ENCODE assay signal across 18 cellular contexts in genomic region chr2:238013806-238014205, GRCh38. TPM values are rescaled to one million over a fixed set of nuclear protein-coding genes. Genes with fewer than 3 reads are reported as not detected.
DNase-seq lines count a peak whose midpoint lies in the region; ATAC-seq and TF ChIP-seq lines count a peak whose summit lies in the region.
"Had no signal": no experiment of that assay in that cellular context is flagged by ENCODE, and none has a peak within 500 bp of the region (broad histone marks: within the 10 kb centered on the region; RNA-seq: fewer than 3 reads in every experiment).

No MANE protein-coding gene starts in this region.

- H3K27ac ChIP-seq in breast epithelium: no peak overlapping the region
- no peak overlapping the region for H3K27ac ChIP-seq in spleen
- H3K27ac ChIP-seq: BLaER1 had no signal

- peaks cover 35% of the 10 kb centered on the region for H3K36me3 Mint-ChIP-seq in MCF 10A (ENCODE audit: insufficient read depth, unreplicated experiment)
- H3K36me3 Mint-ChIP-seq in T-helper 17 cell (ENCODE audit: low read depth): peaks cover 20% of the 10 kb centered on the region
- H3K36me3 Mint-ChIP-seq in activated T-helper 2 cell treated with anti-CD3 and anti-CD28 coated beads, Interferon-gamma antibody, Interleukin-2, Interleukin-4, amounts not matched to agents 10 μg/mL and 5 μg/mL and 100 μg/mL, durations not matched to agents 14 hours and 24 hours and 36 hours (ENCODE audit: low read depth): peaks cover 69% of the 10 kb centered on the region
- H3K36me3 Mint-ChIP-seq in stimulated activated effector memory CD8-positive, alpha-beta T cell treated with anti-CD3 and anti-CD28 coated beads, Interleukin-12 subunit alpha, Interleukin-12 subunit beta, amount 100 ng/mL, for 72 hours: peaks cover 54% of the 10 kb centered on the region

- H3K9me3 ChIP-seq in breast epithelium: no peaks in the 10 kb centered on the region
- H3K9me3 ChIP-seq in T-helper 17 cell (ENCODE audit: control insufficient read depth, low read length, poor library complexity, severe bottlenecking): no peaks in the 10 kb centered on the region
- no peaks in the 10 kb centered on the region for H3K9me3 ChIP-seq in spleen
- H3K9me3 ChIP-seq: BLaER1 had no signal

- H3K4me3 Mint-ChIP-seq in MCF 10A (ENCODE audit: unreplicated experiment): no peak overlapping the region
- no peak overlapping the region for H3K4me3 Mint-ChIP-seq in T-helper 17 cell
- H3K4me3 Mint-ChIP-seq in activated T-helper 2 cell treated with anti-CD3 and anti-CD28 coated beads, Interferon-gamma antibody, Interleukin-2, Interleukin-4, amounts not matched to agents 10 μg/mL and 5 μg/mL and 100 μg/mL, durations not matched to agents 14 hours and 24 hours and 36 hours (ENCODE audit: low read depth): no peak overlapping the region
- no peak overlapping the region for H3K4me3 Mint-ChIP-seq in stimulated activated effector memory CD8-positive, alpha-beta T cell treated with anti-CD3 and anti-CD28 coated beads, Interleukin-12 subunit alpha, Interleukin-12 subunit beta, amount 100 ng/mL, for 72 hours
- H3K4me3 Mint-ChIP-seq: CD14-positive monocyte; CD4-positive, alpha-beta memory T cell had no signal

- H3K27ac Mint-ChIP-seq in MCF 10A (ENCODE audit: low read depth, unreplicated experiment): peak overlapping the region; percentile 43
- H3K27ac Mint-ChIP-seq in T-helper 17 cell: peak overlapping the region; percentile 43
- peak overlapping the region; percentile 30 for H3K27ac Mint-ChIP-seq in activated T-helper 2 cell treated with anti-CD3 and anti-CD28 coated beads, Interferon-gamma antibody, Interleukin-2, Interleukin-4, amounts not matched to agents 10 μg/mL and 5 μg/mL and 100 μg/mL, durations not matched to agents 14 hours and 24 hours and 36 hours
- H3K27ac Mint-ChIP-seq in stimulated activated effector memory CD8-positive, alpha-beta T cell treated with anti-CD3 and anti-CD28 coated beads, Interleukin-12 subunit alpha, Interleukin-12 subunit beta, amount 100 ng/mL, for 72 hours: peak overlapping the region; percentile 23
- H3K27ac Mint-ChIP-seq: CD14-positive monocyte had no signal

- H3K27me3 ChIP-seq in breast epithelium (no peaks in the 10 kb centered on the region), spleen (replicated peaks in 1 of 7) (no peaks in the 10 kb centered on the region)
- H3K27me3 ChIP-seq: BLaER1 had no signal

- no peaks in the 10 kb centered on the region for H3K27me3 Mint-ChIP-seq in MCF 10A (ENCODE audit: insufficient read depth, unreplicated experiment)
- H3K27me3 Mint-ChIP-seq in T-helper 17 cell: no peaks in the 10 kb centered on the region
- no peaks in the 10 kb centered on the region for H3K27me3 Mint-ChIP-seq in activated T-helper 2 cell treated with anti-CD3 and anti-CD28 coated beads, Interferon-gamma antibody, Interleukin-2, Interleukin-4, amounts not matched to agents 10 μg/mL and 5 μg/mL and 100 μg/mL, durations not matched to agents 14 hours and 24 hours and 36 hours (ENCODE audit: low read depth)
- H3K27me3 Mint-ChIP-seq: CD4-positive, alpha-beta memory T cell had no signal

- POLR2A ChIA-PET in MCF 10A (lab: Yijun Ruan, JAX): no interaction called here
- POLR2A ChIA-PET in HEK293T (lab: Yijun Ruan, JAX): no interaction called here

- TF ChIP-seq POLR2A in breast epithelium (IDR thresholded peaks at IDR 0.05) (no peak), spleen (IDR thresholded peaks at IDR 0.05) (no peak)

- WGBS in spleen, 5 donors: 94 to 98% (median 96%) methylated on average over 7 of the region's 7 CpGs

- ATAC-seq in T-helper 17 cell: no peak
- no peak for ATAC-seq in stimulated activated effector memory CD8-positive, alpha-beta T cell treated with anti-CD3 and anti-CD28 coated beads, Interleukin-12 subunit alpha, Interleukin-12 subunit beta, amount 100 ng/mL, for 72 hours
- ATAC-seq: HCT116 had no signal

- no peaks in the 10 kb centered on the region for H3K4me1 ChIP-seq in breast epithelium
- H3K4me1 ChIP-seq in spleen: peaks cover 0 to 19% (median 0%) of the 10 kb centered on the region in 6 donors

- H3K4me1 Mint-ChIP-seq in MCF 10A (ENCODE audit: insufficient read depth, unreplicated experiment) (peaks cover 6% of the 10 kb centered on the region), T-helper 17 cell (peaks cover 25% of the 10 kb centered on the region)
- H3K4me1 Mint-ChIP-seq in activated T-helper 2 cell treated with anti-CD3 and anti-CD28 coated beads, Interferon-gamma antibody, Interleukin-2, Interleukin-4, amounts not matched to agents 10 μg/mL and 5 μg/mL and 100 μg/mL, durations not matched to agents 14 hours and 24 hours and 36 hours (ENCODE audit: low read depth): peaks cover 47% of the 10 kb centered on the region
- H3K4me1 Mint-ChIP-seq in stimulated activated effector memory CD8-positive, alpha-beta T cell treated with anti-CD3 and anti-CD28 coated beads, Interleukin-12 subunit alpha, Interleukin-12 subunit beta, amount 100 ng/mL, for 72 hours: peaks cover 35% of the 10 kb centered on the region

- no TSS peak for BruUV-seq in MCF 10A (replicated peaks; lab: Mats Ljungman, UMichigan)

- H3K36me3 ChIP-seq in breast epithelium (no peaks in the 10 kb centered on the region), spleen (peaks cover 0 to 74% (median 6%) of the 10 kb centered on the region in 6 donors)

- DNase-seq in MCF 10A (ENCODE audit: unreplicated experiment) (no peak), breast epithelium (ENCODE audit: low spot score in 2 of 2) (no peak), T-helper 17 cell (no peak), HEK293T (ENCODE audit: extremely low spot score) (no peak), spleen (no peak)
- no peak for DNase-seq in activated T-helper 2 cell treated with anti-CD3 and anti-CD28 coated beads, Interferon-gamma antibody, Interleukin-2, Interleukin-4, amounts not matched to agents 10 μg/mL and 5 μg/mL and 100 μg/mL, durations not matched to agents 14 hours and 24 hours and 36 hours (ENCODE audit: low spot score)
- DNase-seq in stimulated activated effector memory CD8-positive, alpha-beta T cell treated with anti-CD3 and anti-CD28 coated beads, Interleukin-12 subunit alpha, Interleukin-12 subunit beta, amount 100 ng/mL, for 72 hours (ENCODE audit: low spot score in 2 of 2): no peak
- DNase-seq in activated CD4-positive, CD25-positive, alpha-beta regulatory T cell treated with anti-CD3 and anti-CD28 coated beads, Interleukin-2, amount 50 U/mL, for 72 hours: no peak
- DNase-seq: 8988T; CD4-positive, alpha-beta memory T cell; DMS153; DMS79; GDM1; GOT3; H7 had no signal

- intact Hi-C loops in MCF 10A (cut with micrococcal nuclease) (loop anchor here (10.0 kb wide), 1 partner anchor 499 kb away; no protein-coding TSS in a partner anchor), breast epithelium (cut with DNase I; ENCODE audit: low total_unique reads) (no loop called here), spleen (cut with DNase I; ENCODE audit: low total_unique reads) (no loop called here)
- intact Hi-C loops in activated T-helper 2 cell treated with anti-CD3 and anti-CD28 coated beads, Interferon-gamma antibody, Interleukin-2, Interleukin-4, amounts not matched to agents 10 μg/mL and 5 μg/mL and 100 μg/mL, durations not matched to agents 14 hours and 24 hours and 36 hours (cut with micrococcal nuclease): no loop called here

- CTCF ChIA-PET in MCF 10A (lab: Yijun Ruan, JAX) (no interaction called here), HEK293T (lab: Yijun Ruan, JAX) (no interaction called here)

- H3K4me3 ChIP-seq in breast epithelium (no peak overlapping the region), spleen (no peak overlapping the region)
- H3K4me3 ChIP-seq: BLaER1 had no signal

- H3K9me3 Mint-ChIP-seq in MCF 10A (ENCODE audit: unreplicated experiment): no peaks in the 10 kb centered on the region
- H3K9me3 Mint-ChIP-seq in activated T-helper 2 cell treated with anti-CD3 and anti-CD28 coated beads, Interferon-gamma antibody, Interleukin-2, Interleukin-4, amounts not matched to agents 10 μg/mL and 5 μg/mL and 100 μg/mL, durations not matched to agents 14 hours and 24 hours and 36 hours: no peaks in the 10 kb centered on the region
- H3K9me3 Mint-ChIP-seq in stimulated activated effector memory CD8-positive, alpha-beta T cell treated with anti-CD3 and anti-CD28 coated beads, Interleukin-12 subunit alpha, Interleukin-12 subunit beta, amount 100 ng/mL, for 72 hours: no peaks in the 10 kb centered on the region
- H3K9me3 Mint-ChIP-seq: CD14-positive monocyte; CD4-positive, alpha-beta memory T cell had no signal

- TF ChIP-seq CTCF in MCF 10A (IDR thresholded peaks at IDR 0.05; ENCODE audit: unreplicated experiment) (no peak), breast epithelium (IDR thresholded peaks at IDR 0.05) (no peak), spleen (IDR thresholded peaks at IDR 0.05 in 8 of 11, conservative IDR thresholded peaks at IDR 0.05 in 3 of 11) (no peak)

TF ChIP-seq in HEK293T, 16 proteins besides CTCF, POLR2A, EP300 and RAD21:
- TF ChIP-seq ELF4 (IDR thresholded peaks at IDR 0.05): no peak
- TF ChIP-seq TARDBP (IDR thresholded peaks at IDR 0.05): no peak
- no peak for TF ChIP-seq BHLHE40 (IDR thresholded peaks at IDR 0.05; ENCODE audit: borderline replicate concordance)
- no peak for TF ChIP-seq PKNOX1 (IDR thresholded peaks at IDR 0.05)
- no peak for TF ChIP-seq NFRKB (IDR thresholded peaks at IDR 0.05)

RNA-seq across cellular contexts. Expression of gene UBE2F, which starts 47.0 kb away (rescaled TPM):
- total RNA-seq in MCF 10A (2022) (116 and 125 TPM in 2 replicates), breast epithelium (10 to 100 TPM; 62.6 to 66.9 (median 64.0) TPM), T-helper 17 cell (10 to 100 TPM; 34.6 to 40.3 TPM), spleen (10 to 100 TPM; 32.1 to 73.9 (median 48.9) TPM)
- 137 and 146 TPM in 2 replicates for total RNA-seq in activated T-helper 2 cell treated with anti-CD3 and anti-CD28 coated beads, Interferon-gamma antibody, Interleukin-2, Interleukin-4, amounts not matched to agents 10 μg/mL and 5 μg/mL and 100 μg/mL, durations not matched to agents 14 hours and 24 hours and 36 hours
- 10 to 100 TPM; 34.3 to 49.3 (median 46.0) TPM for polyA plus RNA-seq in spleen

RNA-seq across cellular contexts. Expression of gene SCLY, which starts 47.0 kb away (rescaled TPM):
- total RNA-seq in MCF 10A (2022): 40.1 and 40.4 TPM in 2 replicates
- 10 to 100 TPM; 11.2 to 16.7 (median 12.1) TPM for total RNA-seq in breast epithelium
- total RNA-seq in T-helper 17 cell: 10 to 100 TPM; 15.9 to 17.8 TPM
- 98.6 and 102 TPM in 2 replicates for total RNA-seq in activated T-helper 2 cell treated with anti-CD3 and anti-CD28 coated beads, Interferon-gamma antibody, Interleukin-2, Interleukin-4, amounts not matched to agents 10 μg/mL and 5 μg/mL and 100 μg/mL, durations not matched to agents 14 hours and 24 hours and 36 hours
- 10 to 100 TPM; 13.5 to 22.7 (median 17.5) TPM for total RNA-seq in spleen
- polyA plus RNA-seq in spleen: 1 to 10 TPM; 5.8 to 10.0 (median 6.7) TPM
